ENCODE assay signal across 1 cellular context in genomic region chr1:161770250-161770649, GRCh38.
TF ChIP-seq lines count a peak whose summit lies in the region.

No MANE protein-coding gene starts in this region.

TF ChIP-seq in GM12878, 131 proteins besides CTCF, POLR2A, EP300 and RAD21:
- TF ChIP-seq CHD4 (IDR thresholded peaks at IDR 0.05): no peak
- peak; percentile 70 for TF ChIP-seq YY1 (IDR thresholded peaks at IDR 0.05; ENCODE audit: low read depth, low read length)
- peak; percentile 23; the same call in 1 of the 2 replicates for TF ChIP-seq NR2C1 (IDR thresholded peaks at IDR 0.05)
